In genomic region chr1:235910357-235911299, GRCh38 we compare ENCODE assay signal across 8 cellular contexts. TPM values are rescaled to one million over a fixed set of nuclear protein-coding genes. Genes with fewer than 3 reads are reported as not detected.
DNase-seq lines count a peak whose midpoint lies in the region; ATAC-seq and TF ChIP-seq lines count a peak whose summit lies in the region.

No MANE protein-coding gene starts in this region.

- no peaks in the 10 kb centered on the region for H3K79me2 ChIP-seq in osteoblast (ENCODE audit: insufficient read depth, low read length)

- CTCF ChIA-PET in A673 (lab: Charles Lee) (no interaction called here), T-cell (lab: Charles Lee) (no interaction called here)

- no peaks in the 10 kb centered on the region for H3K36me3 Mint-ChIP-seq in T-cell

- peak; percentile 63 for DNase-seq in A673 (ENCODE audit: low spot score)
- DNase-seq in H4 (ENCODE audit: low spot score): peak; percentile 94
- no peak for DNase-seq in T-cell
- peak; percentile 95 for DNase-seq in epithelial cell of prostate (ENCODE audit: low read depth, low spot score)
- DNase-seq in osteoblast (ENCODE audit: insufficient read length, low spot score, missing footprints): peak; percentile 90
- no peak for DNase-seq in globus pallidus (ENCODE audit: low spot score)
- no peak for DNase-seq in epidermal melanocyte (ENCODE audit: insufficient read length, low spot score)
- no peak for DNase-seq in KG1 (lab: John Stamatoyannopoulos, UW)

- H3K4me1 ChIP-seq in A673 (ENCODE audit: insufficient read depth, low read length, poor library complexity, severe bottlenecking): no peaks in the 10 kb centered on the region
- peaks cover 46% of the 10 kb centered on the region for H3K4me1 ChIP-seq in osteoblast (ENCODE audit: insufficient read depth, low read length)

- TF ChIP-seq CTCF in A673 (conservative IDR thresholded peaks at IDR 0.05; ENCODE audit: low read depth, low read length) (no peak), osteoblast (IDR thresholded peaks at IDR 0.05; ENCODE audit: extremely low read depth, low read depth, low read length) (no peak)

- H3K27me3 Mint-ChIP-seq in T-cell: no peaks in the 10 kb centered on the region

- peaks cover 6 to 8% (median 7%) of the 10 kb centered on the region in 3 donors for H3K4me1 Mint-ChIP-seq in T-cell

- no peak overlapping the region for H3K27ac Mint-ChIP-seq in T-cell

- H3K4me3 Mint-ChIP-seq in T-cell: no peak overlapping the region

- intact Hi-C loops in A673 (cut with micrococcal nuclease; ENCODE audit: unreplicated experiment): no loop called here

- H2AFZ ChIP-seq in osteoblast (ENCODE audit: low read length): no peak overlapping the region

- H3K27me3 ChIP-seq in A673 (replicated peaks; ENCODE audit: insufficient read depth, low read depth, low read length, poor library complexity) (no peaks in the 10 kb centered on the region), osteoblast (ENCODE audit: insufficient read depth, low read length) (no peaks in the 10 kb centered on the region)

- POLR2A ChIA-PET in A673 (lab: Charles Lee; ENCODE audit: low non-redundant PET): no interaction called here
- POLR2A ChIA-PET in T-cell (lab: Charles Lee): no interaction called here

- H3K9me3 ChIP-seq in A673 (ENCODE audit: low read depth, low read length, poor library complexity, severe bottlenecking): no peaks in the 10 kb centered on the region
- H3K9me3 ChIP-seq in osteoblast (ENCODE audit: low read depth, low read length): no peaks in the 10 kb centered on the region

- ATAC-seq in T-cell (replicated peaks in 1 of 4): peak in 3 of 4 experiments; percentile 43 to 63 (median 54)

- H3K4me2 ChIP-seq in osteoblast (ENCODE audit: insufficient read depth, low read length): peak overlapping the region; percentile 72

- no TSS peak for BruUV-seq in A673 (replicated peaks; lab: Mats Ljungman, UMichigan)

- H4K20me1 ChIP-seq in osteoblast (ENCODE audit: insufficient read depth, low read length): no peaks in the 10 kb centered on the region

- H3K27ac ChIP-seq in A673 (ENCODE audit: low read depth, low read length, poor library complexity, severe bottlenecking) (no peak overlapping the region), epithelial cell of prostate (peak overlapping the region; percentile 100), osteoblast (ENCODE audit: low read depth, low read length) (peak overlapping the region; percentile 96)

- H3K36me3 ChIP-seq in A673 (ENCODE audit: insufficient read depth, low read length, poor library complexity, severe bottlenecking) (no peaks in the 10 kb centered on the region), osteoblast (ENCODE audit: insufficient read depth, low read length) (no peaks in the 10 kb centered on the region)

- no peaks in the 10 kb centered on the region for H3K9me3 Mint-ChIP-seq in T-cell

- no peak overlapping the region for H3K4me3 ChIP-seq in A673 (ENCODE audit: low read depth, low read length, poor library complexity, severe bottlenecking)
- no peak overlapping the region for H3K4me3 ChIP-seq in osteoblast (ENCODE audit: insufficient read depth, low read length)

RNA-seq across cellular contexts. Expression of gene LYST, which starts 43.9 kb away (rescaled TPM):
- total RNA-seq in A673 (2021) (1.7 and 1.9 TPM in 2 replicates), T-cell (10 to 100 TPM; 19.7 to 37.9 (median 29.1) TPM), osteoblast (63.0 and 86.0 TPM in 2 replicates)
- 3.8 and 8.4 TPM in 2 replicates for total RNA-seq in H4 (2014; rRNA removed; shearing (Covaris generic))

Comparison
In these comparisons a context has a peak if more than half of its experiments do, and no peak if none do; other contexts are left out.
1. DNase-seq: peak in A673 (single experiment), H4 (single experiment), epithelial cell of prostate (single experiment) and osteoblast (single experiment); none in T-cell (0 of 34), globus pallidus (single experiment), epidermal melanocyte (single experiment) and KG1 (single experiment).